24 cellular contexts compared by ENCODE assay signal in the genomic region with DNA sequence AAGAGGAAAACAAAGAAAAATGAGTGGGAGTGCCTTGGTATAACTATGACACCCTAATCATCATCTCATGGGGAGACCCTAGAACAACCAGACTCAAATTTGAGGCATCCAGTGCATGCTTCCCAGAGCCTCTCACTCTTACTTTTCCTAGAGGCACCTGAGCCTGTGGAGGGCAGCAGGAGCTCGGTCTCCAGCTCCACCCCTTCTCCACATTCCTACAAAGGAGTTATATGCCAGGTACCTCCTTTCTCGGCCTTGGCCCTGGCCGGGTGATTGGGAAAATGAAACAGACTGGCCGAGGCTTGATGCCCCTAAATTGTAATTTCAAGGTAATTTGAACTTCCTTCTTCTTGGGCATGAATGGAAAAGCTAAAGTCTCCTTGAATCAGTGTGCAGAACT.
"Had no signal": no experiment of that assay in that cellular context is flagged by ENCODE, and none has a peak within 500 bp of the region (broad histone marks: within the 10 kb centered on the region; RNA-seq: fewer than 3 reads in every experiment).

No MANE protein-coding gene starts in this region.

- H3K79me2 ChIP-seq: hepatocyte had no signal

- H3K9me3 ChIP-seq: left ventricle myocardium inferior, right atrium auricular region, right lobe of liver, stomach, testis, thyroid gland, transverse colon, upper lobe of left lung, vagina had no signal

- H3K36me3 ChIP-seq: left ventricle myocardium inferior, right atrium auricular region, right lobe of liver, stomach, thyroid gland, transverse colon, upper lobe of left lung, vagina had no signal

- ATAC-seq: natural killer cell; stimulated activated memory B cell treated with anti-CD40 and anti-IgM and Interleukin-4, amounts not matched to agents 10 μg/mL and 1 μg/mL and 100 μg/mL, for 72 hours had no signal

- DNase-seq: islet precursor cell; left ventricle myocardium inferior; naive B cell; natural killer cell; nephron progenitor cell; right lobe of liver; stimulated activated CD4-positive, alpha-beta T cell treated with anti-CD3 and anti-CD28 coated beads, Interleukin-1b, Interleukin-23, amount 100 ng/mL, for 48 hours; stimulated activated CD4-positive, alpha-beta T cell treated with anti-CD3 and anti-CD28 coated beads, Interleukin-2, amount 100 ng/mL, for 48 hours; stimulated activated CD4-positive, alpha-beta T cell treated with anti-CD3 and anti-CD28 coated beads, Interleukin-4, amount 100 ng/mL, for 4 hours; stimulated activated CD8-positive, alpha-beta memory T cell treated with anti-CD3 and anti-CD28 coated beads, Interleukin-4, amount 100 ng/mL, for 48 hours; stimulated activated naive CD4-positive, alpha-beta T cell treated with Interleukin-2 at 50 U/mL for 16 hours; stomach; testis; thyroid gland; transverse colon; upper lobe of left lung had no signal

- H3K27me3 Mint-ChIP-seq: naive B cell; stimulated activated memory B cell treated with anti-CD40 and anti-IgM and Interleukin-4, amounts not matched to agents 10 μg/mL and 1 μg/mL and 100 μg/mL, for 72 hours had no signal

- H3K9me3 Mint-ChIP-seq: nephron progenitor cell had no signal

- H3K4me3 Mint-ChIP-seq: mesothelial cell of epicardium; naive B cell; natural killer cell; nephron progenitor cell; stimulated activated memory B cell treated with anti-CD40 and anti-IgM and Interleukin-4, amounts not matched to agents 10 μg/mL and 1 μg/mL and 100 μg/mL, for 72 hours had no signal

- H3K4me3 ChIP-seq: hepatocyte, left ventricle myocardium inferior, lung, right atrium auricular region, right lobe of liver, smooth muscle cell, stomach, testis, thyroid gland, transverse colon, upper lobe of left lung, vagina had no signal

- H3K4me2 ChIP-seq: hepatocyte, smooth muscle cell had no signal

- H3K27me3 ChIP-seq: hepatocyte, right atrium auricular region, right lobe of liver, stomach, testis, thyroid gland, transverse colon, upper lobe of left lung, vagina had no signal

- H3K27ac ChIP-seq: hepatocyte, left ventricle myocardium inferior, right atrium auricular region, right lobe of liver, stomach, testis, thyroid gland, transverse colon, upper lobe of left lung, vagina had no signal

- H3K36me3 Mint-ChIP-seq: mesothelial cell of epicardium; naive B cell; natural killer cell; stimulated activated memory B cell treated with anti-CD40 and anti-IgM and Interleukin-4, amounts not matched to agents 10 μg/mL and 1 μg/mL and 100 μg/mL, for 72 hours had no signal

- H3K4me1 ChIP-seq: left ventricle myocardium inferior, right atrium auricular region, right lobe of liver, stomach, testis, thyroid gland, transverse colon, upper lobe of left lung, vagina had no signal

- H2AFZ ChIP-seq: hepatocyte had no signal

- H3K27ac Mint-ChIP-seq: mesothelial cell of epicardium; natural killer cell; nephron progenitor cell; progenitor cell of endocrine pancreas; stimulated activated memory B cell treated with anti-CD40 and anti-IgM and Interleukin-4, amounts not matched to agents 10 μg/mL and 1 μg/mL and 100 μg/mL, for 72 hours had no signal

- H3K4me1 Mint-ChIP-seq: mesothelial cell of epicardium; naive B cell; natural killer cell; stimulated activated memory B cell treated with anti-CD40 and anti-IgM and Interleukin-4, amounts not matched to agents 10 μg/mL and 1 μg/mL and 100 μg/mL, for 72 hours had no signal
